Comparison of ENCODE assay signal across 32 cellular contexts in the genomic region with DNA sequence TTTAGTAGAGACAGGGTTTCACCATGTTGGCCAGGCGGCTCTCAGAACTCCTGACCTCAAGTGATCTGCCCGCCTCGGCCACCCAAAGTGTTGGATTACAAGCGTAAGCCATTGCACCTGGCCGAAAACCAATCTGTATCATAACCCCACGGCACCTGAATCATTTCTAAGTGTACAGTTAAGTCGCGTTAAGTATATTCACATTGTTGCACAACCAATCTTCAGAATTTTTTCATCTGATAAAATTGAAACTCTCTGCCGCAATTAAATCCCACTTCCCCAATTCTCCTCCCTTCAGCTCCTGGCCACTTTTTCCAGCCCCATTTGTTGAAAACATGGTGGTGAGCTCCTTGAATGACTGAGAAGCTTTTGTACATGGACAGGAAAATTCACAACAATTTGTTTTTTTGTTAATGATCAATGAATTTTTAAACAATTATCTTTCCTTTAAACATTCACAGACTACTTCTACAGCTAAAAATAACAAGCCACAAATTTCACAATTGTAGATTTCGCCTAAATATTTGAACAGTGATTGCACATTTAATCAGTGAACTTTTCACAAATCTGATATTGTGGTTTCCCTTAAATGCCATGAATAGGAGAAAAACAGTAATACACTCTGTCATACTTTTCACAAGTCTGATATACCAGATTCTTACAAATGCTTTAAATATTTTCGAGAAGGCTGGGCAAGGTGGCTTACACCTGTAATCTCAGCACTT. TPM values are rescaled to one million over a fixed set of nuclear protein-coding genes. Genes with fewer than 3 reads are reported as not detected.
A peak's percentile ranks its signal among the peaks of the same experiment; 100 is the strongest.
DNase-seq lines count a peak whose midpoint lies in the region; ATAC-seq, FAIRE-seq and TF ChIP-seq lines count a peak whose summit lies in the region.
"Had no signal": no experiment of that assay in that cellular context is flagged by ENCODE, and none has a peak within 500 bp of the region (broad histone marks: within the 10 kb centered on the region; RNA-seq: fewer than 3 reads in every experiment).

No MANE protein-coding gene starts in this region.

- 39 to 47% methylated on average over 11 of the region's 11 CpGs for WGBS in pancreas, 2 donors

- H3K9me3 Mint-ChIP-seq in activated T-helper 17 cell treated with anti-CD3 and anti-CD28 coated beads, Interleukin-2, amount 50 U/mL, for 72 hours, result no peaks in the 10 kb centered on the region
- H3K9me3 Mint-ChIP-seq: activated B cell treated with CpG ODN at 0.5 μM for 24 hours; dendritic cell treated with granulocyte-macrophage colony-stimulating factor and Interleukin-4, amounts not matched to agents 40 ng/mL and 50 ng/mL, for 4 days; immature natural killer cell; stimulated activated effector memory CD8-positive, alpha-beta T cell treated with anti-CD3 and anti-CD28 coated beads, Interleukin-12 subunit alpha, Interleukin-12 subunit beta, amount 100 ng/mL, for 72 hours had no signal

- peak overlapping the region; percentile 53 for H3K27ac ChIP-seq in epithelial cell of prostate
- peak overlapping the region in 2 of 4 donors; percentile 63 to 79 for H3K27ac ChIP-seq in pancreas
- H3K27ac ChIP-seq: C4-2B, cardiac muscle cell, SK-N-MC, testis had no signal

- intact Hi-C loops in pancreas (cut with DNase I), result no loop called here

- no peaks in the 10 kb centered on the region for H3K27me3 ChIP-seq in pancreas
- H3K27me3 ChIP-seq: adrenal gland, cardiac muscle cell, testis had no signal

- TF ChIP-seq CTCF in pancreas (IDR thresholded peaks at IDR 0.05), result no peak

- H3K4me3 Mint-ChIP-seq in activated T-helper 17 cell treated with anti-CD3 and anti-CD28 coated beads, Interleukin-2, amount 50 U/mL, for 72 hours, result no peak overlapping the region
- H3K4me3 Mint-ChIP-seq: activated B cell treated with CpG ODN at 0.5 μM for 24 hours; dendritic cell treated with granulocyte-macrophage colony-stimulating factor and Interleukin-4, amounts not matched to agents 40 ng/mL and 50 ng/mL, for 4 days; immature natural killer cell; stimulated activated effector memory CD8-positive, alpha-beta T cell treated with anti-CD3 and anti-CD28 coated beads, Interleukin-12 subunit alpha, Interleukin-12 subunit beta, amount 100 ng/mL, for 72 hours had no signal

- no peaks in the 10 kb centered on the region for H3K36me3 ChIP-seq in pancreas
- H3K36me3 ChIP-seq: adrenal gland, cardiac muscle cell had no signal

- H3K9me3 ChIP-seq in pancreas, result no peaks in the 10 kb centered on the region
- H3K9me3 ChIP-seq: adrenal gland, testis had no signal

- peak in 3 of 4 donors; percentile 17 to 19 (median 18) for ATAC-seq in pancreas
- no peak for ATAC-seq in GM21825 (IDR thresholded peaks at IDR 0.05; ENCODE audit: unreplicated experiment)
- no peak for ATAC-seq in activated T-helper 17 cell treated with anti-CD3 and anti-CD28 coated beads, Interleukin-2, amount 50 U/mL, for 72 hours (replicated peaks)
- ATAC-seq in HG03045 (IDR thresholded peaks at IDR 0.05; ENCODE audit: unreplicated experiment), result no peak
- ATAC-seq: stimulated activated effector memory CD8-positive, alpha-beta T cell treated with anti-CD3 and anti-CD28 coated beads, Interleukin-12 subunit alpha, Interleukin-12 subunit beta, amount 100 ng/mL, for 72 hours had no signal

- FAIRE-seq in pancreas (lab: Jason Lieb, UNC), result no peak
- FAIRE-seq: endometrium had no signal

- DNase-seq in GF-D8 (lab: John Stamatoyannopoulos, UW) (peak; percentile 14), NOMO-1 treated with DMSO at 0.1 percent for 48 hours (lab: John Stamatoyannopoulos, UW; ENCODE audit: unreplicated experiment) (peak; percentile 82), epithelial cell of prostate (ENCODE audit: low read depth, low spot score) (no peak), pancreas (no peak), NCI-H146 (lab: John Stamatoyannopoulos, UW) (no peak)
- DNase-seq: activated B cell treated with CpG ODN at 0.5 μM for 24 hours; activated CD4-positive, alpha-beta T cell treated with anti-CD3 and anti-CD28 coated beads, Interleukin-2, amount 50 U/mL, for 48 hours; activated T-cell treated with anti-CD3 and anti-CD28 coated beads, Interleukin-2, amount 50 U/mL, for 1 hour; adrenal gland; immature natural killer cell; IMR-90; NCI-H1694; NCI-H226; NCI-H774; stimulated activated CD4-positive, alpha-beta T cell treated with anti-CD3 and anti-CD28 coated beads, Interleukin-2, amount 100 ng/mL, for 24 hours; T-helper 9 cell; testis had no signal

- H3K27me3 Mint-ChIP-seq in activated T-helper 17 cell treated with anti-CD3 and anti-CD28 coated beads, Interleukin-2, amount 50 U/mL, for 72 hours, result peaks cover 14% of the 10 kb centered on the region

- H3K27ac Mint-ChIP-seq in activated T-helper 17 cell treated with anti-CD3 and anti-CD28 coated beads, Interleukin-2, amount 50 U/mL, for 72 hours, result no peak overlapping the region
- H3K27ac Mint-ChIP-seq: activated B cell treated with CpG ODN at 0.5 μM for 24 hours; dendritic cell treated with granulocyte-macrophage colony-stimulating factor and Interleukin-4, amounts not matched to agents 40 ng/mL and 50 ng/mL, for 4 days; progenitor cell of endocrine pancreas; stimulated activated effector memory CD8-positive, alpha-beta T cell treated with anti-CD3 and anti-CD28 coated beads, Interleukin-12 subunit alpha, Interleukin-12 subunit beta, amount 100 ng/mL, for 72 hours had no signal

- H3K4me1 ChIP-seq in pancreas, result peaks cover 9 to 28% (median 21%) of the 10 kb centered on the region in 3 donors

- no peaks in the 10 kb centered on the region for H3K4me1 Mint-ChIP-seq in activated T-helper 17 cell treated with anti-CD3 and anti-CD28 coated beads, Interleukin-2, amount 50 U/mL, for 72 hours
- H3K4me1 Mint-ChIP-seq: activated B cell treated with CpG ODN at 0.5 μM for 24 hours; immature natural killer cell; stimulated activated effector memory CD8-positive, alpha-beta T cell treated with anti-CD3 and anti-CD28 coated beads, Interleukin-12 subunit alpha, Interleukin-12 subunit beta, amount 100 ng/mL, for 72 hours had no signal

- H3K4me3 ChIP-seq in pancreas, result no peak overlapping the region
- H3K4me3 ChIP-seq: adrenal gland, cardiac muscle cell, lung, SK-N-MC, skin epidermis, testis had no signal

- H3K36me3 Mint-ChIP-seq in activated T-helper 17 cell treated with anti-CD3 and anti-CD28 coated beads, Interleukin-2, amount 50 U/mL, for 72 hours (ENCODE audit: low read depth), result no peaks in the 10 kb centered on the region
- H3K36me3 Mint-ChIP-seq: immature natural killer cell; stimulated activated effector memory CD8-positive, alpha-beta T cell treated with anti-CD3 and anti-CD28 coated beads, Interleukin-12 subunit alpha, Interleukin-12 subunit beta, amount 100 ng/mL, for 72 hours had no signal

RNA-seq across cellular contexts. Expression of gene FGF21, which starts 13.8 kb away (rescaled TPM):
- under 1 TPM in 1 of 6 donors, not detected in 5; 0.51 TPM for total RNA-seq in pancreas
- not detected for polyA plus RNA-seq in pancreas
- not detected for total RNA-seq in activated T-helper 17 cell treated with anti-CD3 and anti-CD28 coated beads, Interleukin-2, amount 50 U/mL, for 72 hours
- total RNA-seq: activated B cell treated with CpG ODN at 0.5 μM for 24 hours, adrenal gland, cardiac muscle cell, H4, IMR-90, lung, M059J, progenitor cell of endocrine pancreas, testis had no signal
- polyA plus RNA-seq: adrenal gland, AG04450, cardiac muscle cell, immature natural killer cell, IMR-90, lung had no signal

RNA-seq across cellular contexts. Expression of gene FUT1, which starts 16.7 kb away (rescaled TPM):
- 10 to 100 TPM in 4 of 6 donors, 1 to 10 TPM in 2; 6.5 to 29.7 (median 12.6) TPM for total RNA-seq in pancreas
- polyA plus RNA-seq in pancreas, result 10 to 100 TPM in 1 of 2 donors, 1 to 10 TPM in 1; 7.7 to 12.7 TPM
- under 1 TPM; 0.30 to 0.40 TPM for total RNA-seq in activated T-helper 17 cell treated with anti-CD3 and anti-CD28 coated beads, Interleukin-2, amount 50 U/mL, for 72 hours
- total RNA-seq: activated B cell treated with CpG ODN at 0.5 μM for 24 hours had no signal
- polyA plus RNA-seq: cardiac muscle cell, immature natural killer cell had no signal

RNA-seq across cellular contexts. Expression of gene IZUMO1, which starts 22.4 kb away (rescaled TPM):
- 1 to 10 TPM in 4 of 6 donors, under 1 TPM in 2; 0.73 to 4.6 (median 1.9) TPM for total RNA-seq in pancreas
- 1 to 10 TPM; 1.9 to 3.8 TPM for polyA plus RNA-seq in pancreas
- not detected for total RNA-seq in activated T-helper 17 cell treated with anti-CD3 and anti-CD28 coated beads, Interleukin-2, amount 50 U/mL, for 72 hours
- total RNA-seq: activated B cell treated with CpG ODN at 0.5 μM for 24 hours, cardiac muscle cell, H4, IMR-90, M059J had no signal
- polyA plus RNA-seq: AG04450, cardiac muscle cell, immature natural killer cell, IMR-90 had no signal

RNA-seq across cellular contexts. Expression of gene RASIP1, which starts 28.7 kb away (rescaled TPM):
- total RNA-seq in pancreas, result 1 to 10 TPM; 5.3 to 9.6 (median 6.5) TPM
- polyA plus RNA-seq in pancreas, result 10 to 100 TPM; 16.2 to 40.9 TPM
- under 1 TPM; 0.19 to 0.67 TPM for total RNA-seq in activated T-helper 17 cell treated with anti-CD3 and anti-CD28 coated beads, Interleukin-2, amount 50 U/mL, for 72 hours

RNA-seq across cellular contexts. Expression of gene BCAT2, which starts 41.7 kb away (rescaled TPM):
- 10 to 100 TPM; 26.6 to 53.8 (median 36.3) TPM for total RNA-seq in pancreas
- 10 to 100 TPM; 59.7 to 91.8 TPM for polyA plus RNA-seq in pancreas
- 10 to 100 TPM; 39.7 to 54.3 TPM for total RNA-seq in activated T-helper 17 cell treated with anti-CD3 and anti-CD28 coated beads, Interleukin-2, amount 50 U/mL, for 72 hours

Comparison
In these comparisons a context has a peak if more than half of its experiments do, and no peak if none do; other contexts are left out.
1. DNase-seq: peak in GF-D8 (single experiment) and NOMO-1 treated with DMSO at 0.1 percent for 48 hours (single experiment); none in epithelial cell of prostate (single experiment), pancreas (0 of 6) and NCI-H146 (single experiment).
2. ATAC-seq: peak in pancreas (3 of 4); none in GM21825 (single experiment), activated T-helper 17 cell treated with anti-CD3 and anti-CD28 coated beads, Interleukin-2, amount 50 U/mL, for 72 hours (single experiment) and HG03045 (single experiment).
3. RNA of gene FUT1, which starts 16.7 kb away (total RNA-seq): 6.5 to 29.7 TPM in pancreas; 0.30 to 0.40 TPM in activated T-helper 17 cell treated with anti-CD3 and anti-CD28 coated beads, Interleukin-2, amount 50 U/mL, for 72 hours; every median in the first group is over 4 times any median in the second.